8 cellular contexts compared by ENCODE assay signal in the genomic region with DNA sequence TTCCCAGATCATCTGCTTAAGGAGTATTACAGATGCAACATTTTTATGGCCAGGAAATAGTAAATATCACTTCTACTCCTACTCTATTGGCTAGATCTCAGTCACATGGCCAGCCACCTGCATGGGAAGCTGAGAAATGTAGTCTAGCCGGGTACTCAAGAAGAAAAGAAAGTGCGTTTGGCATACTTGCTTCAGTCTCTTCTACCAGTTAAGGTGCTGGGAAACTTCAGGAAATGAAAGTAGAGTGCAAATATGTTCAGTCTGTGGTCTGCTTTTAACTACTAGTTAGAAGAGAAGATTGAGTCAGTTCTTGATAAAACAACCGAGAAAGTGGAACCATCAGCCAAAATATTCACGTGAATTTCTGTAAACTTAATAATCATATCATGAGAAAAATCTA.
DNase-seq lines count a peak whose midpoint lies in the region; ATAC-seq and TF ChIP-seq lines count a peak whose summit lies in the region.
"Had no signal": no experiment of that assay in that cellular context is flagged by ENCODE, and none has a peak within 500 bp of the region (broad histone marks: within the 10 kb centered on the region; RNA-seq: fewer than 3 reads in every experiment).

No MANE protein-coding gene starts in this region.

- ATAC-seq in GM19035 (IDR thresholded peaks at IDR 0.05; ENCODE audit: unreplicated experiment) (peak; percentile 99), HG02642 (IDR thresholded peaks at IDR 0.05; ENCODE audit: poor library complexity, unreplicated experiment) (peak; percentile 99)
- ATAC-seq in naive thymus-derived CD8-positive, alpha-beta T cell, result peak; percentile 42 to 70

- no peak overlapping the region for H3K27ac ChIP-seq in ascending aorta

- intact Hi-C loops in ascending aorta (cut with DNase I), result no loop called here

- peaks cover 0 to 1% (median 0%) of the 10 kb centered on the region in 9 donors for H3K9me3 Mint-ChIP-seq in naive thymus-derived CD8-positive, alpha-beta T cell
- no peaks in the 10 kb centered on the region for H3K9me3 Mint-ChIP-seq in endothelial cell (ENCODE audit: unreplicated experiment)

- H3K36me3 Mint-ChIP-seq in naive thymus-derived CD8-positive, alpha-beta T cell, result peaks cover 4 to 38% (median 14%) of the 10 kb centered on the region in 3 donors
- H3K36me3 Mint-ChIP-seq in endothelial cell (ENCODE audit: low read depth, unreplicated experiment), result no peaks in the 10 kb centered on the region

- no peak overlapping the region for H3K4me3 ChIP-seq in ascending aorta

- peak; percentile 85 for DNase-seq in NAMALWA (ENCODE audit: low spot score)
- peak in 2 of 10 donors; percentile 1 to 19 for DNase-seq in naive thymus-derived CD8-positive, alpha-beta T cell
- no peak for DNase-seq in endothelial cell (ENCODE audit: low spot score)
- no peak for DNase-seq in NCI-H524 (lab: John Stamatoyannopoulos, UW)
- DNase-seq in ascending aorta (ENCODE audit: low spot score in 2 of 2), result no peak
- DNase-seq: kidney glomerular epithelial cell had no signal

- H3K27me3 ChIP-seq in ascending aorta, result no peaks in the 10 kb centered on the region

- peak overlapping the region in 9 of 10 donors; percentile 1 to 84 (median 51) for H3K27ac Mint-ChIP-seq in naive thymus-derived CD8-positive, alpha-beta T cell
- H3K27ac Mint-ChIP-seq in endothelial cell (ENCODE audit: unreplicated experiment), result no peak overlapping the region

- TF ChIP-seq CTCF in endothelial cell (IDR thresholded peaks at IDR 0.05; ENCODE audit: unreplicated experiment) (no peak), ascending aorta (IDR thresholded peaks at IDR 0.05) (no peak)

- H3K27me3 Mint-ChIP-seq in naive thymus-derived CD8-positive, alpha-beta T cell, result no peaks in the 10 kb centered on the region
- H3K27me3 Mint-ChIP-seq in endothelial cell (ENCODE audit: unreplicated experiment), result no peaks in the 10 kb centered on the region

- POLR2A ChIA-PET in naive thymus-derived CD8-positive, alpha-beta T cell (lab: Charles Lee), result no interaction called here

- H3K9me3 ChIP-seq in ascending aorta, result no peaks in the 10 kb centered on the region

- H3K4me1 ChIP-seq in ascending aorta, result no peaks in the 10 kb centered on the region

- H3K4me3 Mint-ChIP-seq in naive thymus-derived CD8-positive, alpha-beta T cell, result peak overlapping the region in 5 of 10 donors; percentile 4 to 59 (median 48)
- H3K4me3 Mint-ChIP-seq in endothelial cell (ENCODE audit: unreplicated experiment), result no peak overlapping the region

- peaks cover 0 to 6% of the 10 kb centered on the region in 2 donors for H3K36me3 ChIP-seq in ascending aorta

- peaks cover 4 to 24% (median 12%) of the 10 kb centered on the region in 4 donors for H3K4me1 Mint-ChIP-seq in naive thymus-derived CD8-positive, alpha-beta T cell
- no peaks in the 10 kb centered on the region for H3K4me1 Mint-ChIP-seq in endothelial cell (ENCODE audit: unreplicated experiment)
